ENCODE assay signal across 35 cellular contexts in genomic region chr5:4716786-4717185, GRCh38.
"Had no signal": no experiment of that assay in that cellular context is flagged by ENCODE, and none has a peak within 500 bp of the region (broad histone marks: within the 10 kb centered on the region; RNA-seq: fewer than 3 reads in every experiment).

No MANE protein-coding gene starts in this region.

- DNase-seq: activated CD4-positive, alpha-beta memory T cell treated with anti-CD3 and anti-CD28 coated beads, Interleukin-2, amount 10 ng/mL, durations not matched to agents 7 days and 5 days; activated CD4-positive, alpha-beta T cell treated with anti-CD3 and anti-CD28 coated beads for 1 hour; activated CD4-positive, alpha-beta T cell treated with anti-CD3 and anti-CD28 coated beads for 48 hours; activated CD4-positive, CD25-positive, alpha-beta regulatory T cell; activated CD8-positive, alpha-beta memory T cell treated with anti-CD3 and anti-CD28 coated beads for 24 hours; activated CD8-positive, alpha-beta memory T cell treated with anti-CD3 and anti-CD28 coated beads, Interleukin-2, amount 10 ng/mL, durations not matched to agents 7 days and 5 days; activated CD8-positive, alpha-beta memory T cell treated with anti-CD3 and anti-CD28 coated beads, Interleukin-2, amount 50 U/mL, for 48 hours; activated effector memory CD4-positive, alpha-beta T cell treated with Interleukin-2 at 50 U/mL for 16 hours; activated naive CD4-positive, alpha-beta T cell treated with anti-CD3 and anti-CD28 coated beads, Interleukin-2, amount 10 ng/mL, durations not matched to agents 7 days and 5 days; activated naive CD8-positive, alpha-beta T cell treated with anti-CD3 and anti-CD28 coated beads, Interleukin-2, amount 50 U/mL, for 24 hours; activated T-cell treated with anti-CD3 and anti-CD28 coated beads, Interleukin-2, amount 50 U/mL, for 48 hours; anterior cingulate cortex; cerebellar nuclear complex; Kasumi-1; KG1; MG63; MV-4-11; NCI-H1092; NCI-H1436 treated with DMSO at 0.1 percent for 48 hours; NCI-H1694 treated with DMSO at 0.1 percent for 48 hours; NCI-H2029 treated with DMSO at 0.1 percent for 48 hours; NCI-H2107; NCI-H510A; NCI-H526 treated with DMSO at 0.1 percent for 48 hours; NK-92 treated with Interleukin-12 subunit alpha and Interleukin-12 subunit beta, amount 100 ng/mL, for 24 hours; PC-9; SIG-M5; SW 1271; T-helper 1 cell; T-helper 2 cell; T-helper 9 cell; WERI-Rb-1 had no signal

- H3K9me3 ChIP-seq: MG63 had no signal

- H3K4me2 ChIP-seq: PC-9 had no signal

- ATAC-seq: activated CD8-positive, alpha-beta memory T cell treated with anti-CD3 and anti-CD28 coated beads, Interleukin-2, amount 10 ng/mL, durations not matched to agents 7 days and 5 days; activated naive CD8-positive, alpha-beta T cell treated with anti-CD3 and anti-CD28 coated beads, Interleukin-2, amount 50 U/mL, for 24 hours; Right ventricle myocardium inferior; SK-N-SH treated with all-trans-retinoic acid at 6 μM for 48 hours had no signal

- H3K27ac ChIP-seq: PC-9, RWPE1, WERI-Rb-1 had no signal

- H3K4me3 ChIP-seq: MG63, PC-9 had no signal

- H3K27me3 ChIP-seq: MG63 had no signal

- H3K36me3 ChIP-seq: MG63, WERI-Rb-1 had no signal

- H2AFZ ChIP-seq: PC-9 had no signal
